Comparison of ENCODE assay signal across 1 cellular context in the genomic region with DNA sequence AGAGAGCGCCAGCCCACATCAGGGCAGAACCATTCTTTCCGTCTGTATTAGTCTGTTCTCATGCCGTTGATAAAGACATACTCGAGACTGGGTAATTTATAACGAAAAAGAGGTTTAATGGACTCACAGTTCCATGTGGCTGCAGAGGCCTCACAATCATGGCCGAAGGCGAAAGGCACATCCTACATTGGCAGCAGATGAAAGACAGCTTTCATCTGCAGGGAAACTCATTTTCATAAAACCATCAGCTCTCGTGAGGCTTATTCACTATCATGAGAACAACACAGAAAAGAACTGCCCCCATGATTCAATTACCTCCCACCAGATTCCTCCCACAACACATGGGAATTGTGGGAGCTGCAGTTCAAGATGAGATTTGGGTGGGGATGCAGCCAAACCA.
TF ChIP-seq lines count a peak whose summit lies in the region.

No MANE protein-coding gene starts in this region.

TF ChIP-seq in GM23338, 12 proteins besides CTCF, POLR2A, EP300 and RAD21 (continued from another document):
- TF ChIP-seq, protein P1, sequence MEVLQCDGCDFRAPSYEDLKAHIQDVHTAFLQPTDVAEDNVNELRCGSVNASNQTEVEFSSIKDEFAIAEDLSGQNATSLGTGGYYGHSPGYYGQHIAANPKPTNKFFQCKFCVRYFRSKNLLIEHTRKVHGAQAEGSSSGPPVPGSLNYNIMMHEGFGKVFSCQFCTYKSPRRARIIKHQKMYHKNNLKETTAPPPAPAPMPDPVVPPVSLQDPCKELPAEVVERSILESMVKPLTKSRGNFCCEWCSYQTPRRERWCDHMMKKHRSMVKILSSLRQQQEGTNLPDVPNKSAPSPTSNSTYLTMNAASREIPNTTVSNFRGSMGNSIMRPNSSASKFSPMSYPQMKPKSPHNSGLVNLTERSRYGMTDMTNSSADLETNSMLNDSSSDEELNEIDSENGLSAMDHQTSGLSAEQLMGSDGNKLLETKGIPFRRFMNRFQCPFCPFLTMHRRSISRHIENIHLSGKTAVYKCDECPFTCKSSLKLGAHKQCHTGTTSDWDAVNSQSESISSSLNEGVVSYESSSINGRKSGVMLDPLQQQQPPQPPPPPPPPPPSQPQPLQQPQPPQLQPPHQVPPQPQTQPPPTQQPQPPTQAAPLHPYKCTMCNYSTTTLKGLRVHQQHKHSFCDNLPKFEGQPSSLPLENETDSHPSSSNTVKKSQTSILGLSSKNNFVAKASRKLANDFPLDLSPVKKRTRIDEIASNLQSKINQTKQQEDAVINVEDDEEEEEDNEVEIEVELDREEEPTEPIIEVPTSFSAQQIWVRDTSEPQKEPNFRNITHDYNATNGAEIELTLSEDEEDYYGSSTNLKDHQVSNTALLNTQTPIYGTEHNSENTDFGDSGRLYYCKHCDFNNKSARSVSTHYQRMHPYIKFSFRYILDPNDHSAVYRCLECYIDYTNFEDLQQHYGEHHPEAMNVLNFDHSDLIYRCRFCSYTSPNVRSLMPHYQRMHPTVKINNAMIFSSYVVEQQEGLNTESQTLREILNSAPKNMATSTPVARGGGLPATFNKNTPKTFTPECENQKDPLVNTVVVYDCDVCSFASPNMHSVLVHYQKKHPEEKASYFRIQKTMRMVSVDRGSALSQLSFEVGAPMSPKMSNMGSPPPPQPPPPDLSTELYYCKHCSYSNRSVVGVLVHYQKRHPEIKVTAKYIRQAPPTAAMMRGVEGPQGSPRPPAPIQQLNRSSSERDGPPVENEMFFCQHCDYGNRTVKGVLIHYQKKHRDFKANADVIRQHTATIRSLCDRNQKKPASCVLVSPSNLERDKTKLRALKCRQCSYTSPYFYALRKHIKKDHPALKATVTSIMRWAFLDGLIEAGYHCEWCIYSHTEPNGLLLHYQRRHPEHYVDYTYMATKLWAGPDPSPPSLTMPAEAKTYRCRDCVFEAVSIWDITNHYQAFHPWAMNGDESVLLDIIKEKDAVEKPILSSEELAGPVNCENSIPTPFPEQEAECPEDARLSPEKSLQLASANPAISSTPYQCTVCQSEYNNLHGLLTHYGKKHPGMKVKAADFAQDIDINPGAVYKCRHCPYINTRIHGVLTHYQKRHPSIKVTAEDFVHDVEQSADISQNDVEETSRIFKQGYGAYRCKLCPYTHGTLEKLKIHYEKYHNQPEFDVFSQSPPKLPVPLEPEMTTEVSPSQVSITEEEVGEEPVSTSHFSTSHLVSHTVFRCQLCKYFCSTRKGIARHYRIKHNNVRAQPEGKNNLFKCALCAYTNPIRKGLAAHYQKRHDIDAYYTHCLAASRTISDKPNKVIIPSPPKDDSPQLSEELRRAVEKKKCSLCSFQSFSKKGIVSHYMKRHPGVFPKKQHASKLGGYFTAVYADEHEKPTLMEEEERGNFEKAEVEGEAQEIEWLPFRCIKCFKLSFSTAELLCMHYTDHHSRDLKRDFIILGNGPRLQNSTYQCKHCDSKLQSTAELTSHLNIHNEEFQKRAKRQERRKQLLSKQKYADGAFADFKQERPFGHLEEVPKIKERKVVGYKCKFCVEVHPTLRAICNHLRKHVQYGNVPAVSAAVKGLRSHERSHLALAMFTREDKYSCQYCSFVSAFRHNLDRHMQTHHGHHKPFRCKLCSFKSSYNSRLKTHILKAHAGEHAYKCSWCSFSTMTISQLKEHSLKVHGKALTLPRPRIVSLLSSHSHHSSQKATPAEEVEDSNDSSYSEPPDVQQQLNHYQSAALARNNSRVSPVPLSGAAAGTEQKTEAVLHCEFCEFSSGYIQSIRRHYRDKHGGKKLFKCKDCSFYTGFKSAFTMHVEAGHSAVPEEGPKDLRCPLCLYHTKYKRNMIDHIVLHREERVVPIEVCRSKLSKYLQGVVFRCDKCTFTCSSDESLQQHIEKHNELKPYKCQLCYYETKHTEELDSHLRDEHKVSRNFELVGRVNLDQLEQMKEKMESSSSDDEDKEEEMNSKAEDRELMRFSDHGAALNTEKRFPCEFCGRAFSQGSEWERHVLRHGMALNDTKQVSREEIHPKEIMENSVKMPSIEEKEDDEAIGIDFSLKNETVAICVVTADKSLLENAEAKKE (CRISPR knock-in tag; IDR thresholded peaks at IDR 0.05) = no peak
- TF ChIP-seq STAT1 (IDR thresholded peaks at IDR 0.05; ENCODE audit: unreplicated experiment) = no peak
